In the genomic region with DNA sequence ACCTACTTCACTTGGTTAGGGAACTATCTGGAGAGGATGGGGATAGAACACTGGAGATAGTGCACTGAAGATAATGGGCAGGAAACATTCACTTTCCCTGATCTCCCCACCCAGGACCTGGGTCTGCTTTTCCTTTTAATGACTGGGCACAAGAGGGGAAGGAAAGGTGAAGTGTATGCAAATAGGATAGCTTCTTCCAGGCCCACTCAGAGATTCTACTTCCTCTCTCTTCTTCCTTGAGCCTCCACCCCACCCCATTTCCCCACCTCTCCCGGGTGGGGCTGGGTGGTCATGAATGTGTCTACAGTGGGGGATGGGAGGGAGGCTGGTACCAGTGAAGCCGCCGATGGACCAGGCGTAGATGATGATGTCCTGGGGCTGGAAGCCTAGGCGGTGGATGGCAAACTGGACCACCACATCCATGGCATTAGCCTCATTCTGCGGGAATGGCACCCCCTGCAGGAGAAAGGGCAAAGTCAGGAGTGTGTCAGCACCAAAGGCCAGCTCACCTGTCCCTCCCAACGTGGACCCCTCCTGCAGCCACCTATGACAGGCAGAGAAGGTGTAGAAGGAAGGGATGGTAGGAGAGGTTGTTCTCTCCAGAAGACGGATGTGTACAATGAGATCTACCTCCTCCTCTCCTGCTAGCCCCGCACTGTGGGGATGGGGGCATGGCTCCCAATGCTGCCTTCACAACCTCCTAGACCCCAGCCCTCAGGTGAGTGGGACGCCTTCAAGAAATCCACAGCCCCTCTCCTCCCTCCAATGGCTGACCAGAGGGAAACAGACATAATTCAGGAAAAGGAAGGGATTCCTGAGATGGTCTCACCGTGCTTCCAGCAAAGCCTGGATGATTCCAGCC, we compare ENCODE assay signal across 9 cellular contexts. TPM values are rescaled to one million over a fixed set of nuclear protein-coding genes. Genes with fewer than 3 reads are reported as not detected.
DNase-seq lines count a peak whose midpoint lies in the region; ATAC-seq and TF ChIP-seq lines count a peak whose summit lies in the region.
"Had no signal": no experiment of that assay in that cellular context is flagged by ENCODE, and none has a peak within 500 bp of the region (broad histone marks: within the 10 kb centered on the region; RNA-seq: fewer than 3 reads in every experiment).

No MANE protein-coding gene starts in this region.

- TF ChIP-seq POLR2A in gastroesophageal sphincter (IDR thresholded peaks at IDR 0.05), result no peak

- no peaks in the 10 kb centered on the region for H3K4me1 ChIP-seq in mucosa of descending colon (ENCODE audit: low read depth)
- H3K4me1 ChIP-seq in gastroesophageal sphincter, result no peaks in the 10 kb centered on the region

- H3K9me3 ChIP-seq in mucosa of descending colon (no peaks in the 10 kb centered on the region), gastroesophageal sphincter (no peaks in the 10 kb centered on the region)

- H3K36me3 Mint-ChIP-seq in CD14-positive monocyte, result peaks cover 89 to 92% of the 10 kb centered on the region in 2 donors
- H3K36me3 Mint-ChIP-seq in activated naive CD8-positive, alpha-beta T cell treated with anti-CD3 and anti-CD28 coated beads, Interleukin-2, amount 10 ng/mL, durations not matched to agents 7 days and 5 days, result peaks cover 5% of the 10 kb centered on the region

- H3K4me3 ChIP-seq in H7 (ENCODE audit: insufficient read depth, low read depth, low read length) (no peak overlapping the region), mucosa of descending colon (no peak overlapping the region), gastroesophageal sphincter (no peak overlapping the region)

- H3K36me3 ChIP-seq in H7 (replicated peaks; ENCODE audit: control insufficient read depth, insufficient read depth, low read length) (peaks cover 15% of the 10 kb centered on the region), mucosa of descending colon (ENCODE audit: low read depth) (peaks cover 13% of the 10 kb centered on the region), gastroesophageal sphincter (peaks cover 0 to 92% of the 10 kb centered on the region in 2 donors)

- DNase-seq in CD14-positive monocyte (ENCODE audit: low spot score) (no peak), H7 (peak; percentile 81), mucosa of descending colon (peak in 1 of 3 donors; percentile 24)
- DNase-seq in activated naive CD8-positive, alpha-beta T cell treated with anti-CD3 and anti-CD28 coated beads, Interleukin-2, amount 10 ng/mL, durations not matched to agents 7 days and 5 days, result no peak
- DNase-seq: immature natural killer cell had no signal

- H3K4me3 Mint-ChIP-seq in CD14-positive monocyte, result no peak overlapping the region
- no peak overlapping the region for H3K4me3 Mint-ChIP-seq in activated naive CD8-positive, alpha-beta T cell treated with anti-CD3 and anti-CD28 coated beads, Interleukin-2, amount 10 ng/mL, durations not matched to agents 7 days and 5 days
- H3K4me3 Mint-ChIP-seq: immature natural killer cell had no signal

- POLR2A ChIA-PET in activated naive CD8-positive, alpha-beta T cell treated with anti-CD3 and anti-CD28 coated beads, Interleukin-2, amount 10 ng/mL, durations not matched to agents 7 days and 5 days (lab: Charles Lee), result interaction anchor here (1.1 kb wide), 1 partner anchor 50 kb away, joined by 3 read pairs; a partner anchor contains a TSS

- peaks cover 0 to 6% (median 1%) of the 10 kb centered on the region in 3 donors for H3K27me3 Mint-ChIP-seq in CD14-positive monocyte (ENCODE audit: low read depth in 3 of 3)
- no peaks in the 10 kb centered on the region for H3K27me3 Mint-ChIP-seq in activated naive CD8-positive, alpha-beta T cell treated with anti-CD3 and anti-CD28 coated beads, Interleukin-2, amount 10 ng/mL, durations not matched to agents 7 days and 5 days

- no peaks in the 10 kb centered on the region for H3K9me3 Mint-ChIP-seq in CD14-positive monocyte
- H3K9me3 Mint-ChIP-seq in activated naive CD8-positive, alpha-beta T cell treated with anti-CD3 and anti-CD28 coated beads, Interleukin-2, amount 10 ng/mL, durations not matched to agents 7 days and 5 days, result no peaks in the 10 kb centered on the region
- H3K9me3 Mint-ChIP-seq: immature natural killer cell had no signal

- TF ChIP-seq EP300 in gastroesophageal sphincter (IDR thresholded peaks at IDR 0.05), result no peak

- ATAC-seq in activated naive CD8-positive, alpha-beta T cell treated with anti-CD3 and anti-CD28 coated beads, Interleukin-2, amount 10 ng/mL, durations not matched to agents 7 days and 5 days (ENCODE audit: low read depth), result peak; percentile 33
- ATAC-seq in mucosa of descending colon (peak; percentile 24), GM18519 (IDR thresholded peaks at IDR 0.05; ENCODE audit: low FRiP score, unreplicated experiment) (no peak), gastroesophageal sphincter (no peak), HG03460 (IDR thresholded peaks at IDR 0.05; ENCODE audit: unreplicated experiment) (no peak), GM21367 (IDR thresholded peaks at IDR 0.05; ENCODE audit: unreplicated experiment) (no peak)

- intact Hi-C loops in CD14-positive monocyte (cut with micrococcal nuclease) (no loop called here), mucosa of descending colon (cut with DNase I, micrococcal nuclease) (loop anchor here in 1 of 2 donors (10.0 kb wide), 1 partner anchor 175 kb away; a partner anchor contains a TSS)

- TF ChIP-seq CTCF in CD14-positive monocyte (IDR thresholded peaks at IDR 0.05) (no peak), mucosa of descending colon (IDR thresholded peaks at IDR 0.05) (no peak), gastroesophageal sphincter (IDR thresholded peaks at IDR 0.05) (no peak)

- no peaks in the 10 kb centered on the region for H3K27me3 ChIP-seq in H7 (ENCODE audit: control insufficient read depth, insufficient read depth, low read length)
- H3K27me3 ChIP-seq in gastroesophageal sphincter, result no peaks in the 10 kb centered on the region

- WGBS in gastroesophageal sphincter (ENCODE audit: low coverage in 1 of 2), 2 donors, result 65 to 77% methylated on average over 3 to 9 of the region's 11 CpGs

- peak overlapping the region; percentile 33 to 82 (median 57) for H3K27ac Mint-ChIP-seq in CD14-positive monocyte
- peak overlapping the region; percentile 41 for H3K27ac Mint-ChIP-seq in activated naive CD8-positive, alpha-beta T cell treated with anti-CD3 and anti-CD28 coated beads, Interleukin-2, amount 10 ng/mL, durations not matched to agents 7 days and 5 days

- no peak overlapping the region for H3K27ac ChIP-seq in gastroesophageal sphincter

- H3K4me1 Mint-ChIP-seq in CD14-positive monocyte, result peaks cover 14% of the 10 kb centered on the region
- no peaks in the 10 kb centered on the region for H3K4me1 Mint-ChIP-seq in activated naive CD8-positive, alpha-beta T cell treated with anti-CD3 and anti-CD28 coated beads, Interleukin-2, amount 10 ng/mL, durations not matched to agents 7 days and 5 days
- H3K4me1 Mint-ChIP-seq: immature natural killer cell had no signal

RNA-seq across cellular contexts. Expression of a gene that starts 8.6 kb away (rescaled TPM):
- 1 to 10 TPM; 4.8 to 5.8 TPM for polyA plus RNA-seq in CD14-positive monocyte
- total RNA-seq in H7 (2014; rRNA removed; shearing (Covaris generic)), result 0.70 and 2.0 TPM in 2 replicates
- total RNA-seq in activated naive CD8-positive, alpha-beta T cell treated with anti-CD3 and anti-CD28 coated beads, Interleukin-2, amount 10 ng/mL, durations not matched to agents 7 days and 5 days, result 1 to 10 TPM; 3.5 to 4.6 TPM
- 1 to 10 TPM; 1.7 to 4.2 (median 2.1) TPM for total RNA-seq in mucosa of descending colon
- 1 to 10 TPM in 1 of 4 donors, under 1 TPM in 1, not detected in 2; 0.94 to 1.9 TPM for total RNA-seq in gastroesophageal sphincter

RNA-seq across cellular contexts. Expression of a gene that starts 13.6 kb away (rescaled TPM):
- 10 to 100 TPM; 53.0 to 56.0 TPM for polyA plus RNA-seq in CD14-positive monocyte
- 35.7 and 39.7 TPM in 2 replicates for total RNA-seq in H7 (2014; rRNA removed; shearing (Covaris generic))
- total RNA-seq in activated naive CD8-positive, alpha-beta T cell treated with anti-CD3 and anti-CD28 coated beads, Interleukin-2, amount 10 ng/mL, durations not matched to agents 7 days and 5 days, result 10 to 100 TPM; 57.8 to 64.0 TPM
- total RNA-seq in mucosa of descending colon, result 10 to 100 TPM; 55.3 to 69.4 (median 68.4) TPM
- 10 to 100 TPM; 37.4 to 49.8 (median 47.2) TPM for total RNA-seq in gastroesophageal sphincter

RNA-seq across cellular contexts. Expression of a gene that starts 17.2 kb away (rescaled TPM):
- under 1 TPM in 1 of 2 donors, not detected in 1; 0.51 TPM for polyA plus RNA-seq in CD14-positive monocyte
- not detected in 2 replicates for total RNA-seq in H7 (2014; rRNA removed; shearing (Covaris generic))
- not detected for total RNA-seq in activated naive CD8-positive, alpha-beta T cell treated with anti-CD3 and anti-CD28 coated beads, Interleukin-2, amount 10 ng/mL, durations not matched to agents 7 days and 5 days
- total RNA-seq in mucosa of descending colon (not detected), gastroesophageal sphincter (not detected)

RNA-seq across cellular contexts. Expression of a gene that starts 19.7 kb away (rescaled TPM):
- under 1 TPM in 1 of 2 donors, not detected in 1; 0.17 TPM for polyA plus RNA-seq in CD14-positive monocyte
- total RNA-seq in H7 (2014; rRNA removed; shearing (Covaris generic)), result 2.9 and 4.2 TPM in 2 replicates
- 10 to 100 TPM; 33.8 to 36.4 TPM for total RNA-seq in activated naive CD8-positive, alpha-beta T cell treated with anti-CD3 and anti-CD28 coated beads, Interleukin-2, amount 10 ng/mL, durations not matched to agents 7 days and 5 days
- total RNA-seq in mucosa of descending colon, result 10 to 100 TPM; 13.1 to 17.2 (median 15.5) TPM
- 1 to 10 TPM in 3 of 4 donors, under 1 TPM in 1; 0.10 to 9.3 (median 3.9) TPM for total RNA-seq in gastroesophageal sphincter

RNA-seq across cellular contexts. Expression of a gene that starts 23.6 kb away (rescaled TPM):
- polyA plus RNA-seq in CD14-positive monocyte, result 100 to 1,000 TPM; 195 to 227 TPM
- total RNA-seq in H7 (2014; rRNA removed; shearing (Covaris generic)), result 197 and 224 TPM in 2 replicates
- 100 to 1,000 TPM; 206 to 216 TPM for total RNA-seq in activated naive CD8-positive, alpha-beta T cell treated with anti-CD3 and anti-CD28 coated beads, Interleukin-2, amount 10 ng/mL, durations not matched to agents 7 days and 5 days
- total RNA-seq in mucosa of descending colon, result 100 to 1,000 TPM; 125 to 147 (median 134) TPM
- 100 to 1,000 TPM; 162 to 197 (median 167) TPM for total RNA-seq in gastroesophageal sphincter

Comparison
In these comparisons a context has a peak if more than half of its experiments do, and no peak if none do; other contexts are left out.
1. ATAC-seq: peak in activated naive CD8-positive, alpha-beta T cell treated with anti-CD3 and anti-CD28 coated beads, Interleukin-2, amount 10 ng/mL, durations not matched to agents 7 days and 5 days (single experiment) and mucosa of descending colon (single experiment); none in GM18519 (single experiment), gastroesophageal sphincter (single experiment), HG03460 (single experiment) and GM21367 (single experiment).